Comparison of ENCODE assay signal across 1 cellular context in genomic region chr19:46288896-46289588, GRCh38.
TF ChIP-seq lines count a peak whose summit lies in the region.

No MANE protein-coding gene starts in this region.

TF ChIP-seq in HepG2, 621 proteins besides CTCF, POLR2A, EP300 and RAD21:
- peak; percentile 15; the same call in 1 of the 2 replicates for TF ChIP-seq FOSL2 (CRISPR knock-in tag; IDR thresholded peaks at IDR 0.05)
- no peak for TF ChIP-seq ZBTB8A (CRISPR knock-in tag; IDR thresholded peaks at IDR 0.05; ENCODE audit: borderline replicate concordance, low read depth)
- peak; percentile 47; the same call in 1 of the 2 replicates for TF ChIP-seq USF2 (IDR thresholded peaks at IDR 0.05; ENCODE audit: low read depth, low read length)
- no peak for TF ChIP-seq USF2 (CRISPR knock-in tag; IDR thresholded peaks at IDR 0.05; ENCODE audit: borderline replicate concordance)
- no peak for TF ChIP-seq ZNF432 (CRISPR knock-in tag; IDR thresholded peaks at IDR 0.05; ENCODE audit: borderline replicate concordance)
- TF ChIP-seq, protein P1, sequence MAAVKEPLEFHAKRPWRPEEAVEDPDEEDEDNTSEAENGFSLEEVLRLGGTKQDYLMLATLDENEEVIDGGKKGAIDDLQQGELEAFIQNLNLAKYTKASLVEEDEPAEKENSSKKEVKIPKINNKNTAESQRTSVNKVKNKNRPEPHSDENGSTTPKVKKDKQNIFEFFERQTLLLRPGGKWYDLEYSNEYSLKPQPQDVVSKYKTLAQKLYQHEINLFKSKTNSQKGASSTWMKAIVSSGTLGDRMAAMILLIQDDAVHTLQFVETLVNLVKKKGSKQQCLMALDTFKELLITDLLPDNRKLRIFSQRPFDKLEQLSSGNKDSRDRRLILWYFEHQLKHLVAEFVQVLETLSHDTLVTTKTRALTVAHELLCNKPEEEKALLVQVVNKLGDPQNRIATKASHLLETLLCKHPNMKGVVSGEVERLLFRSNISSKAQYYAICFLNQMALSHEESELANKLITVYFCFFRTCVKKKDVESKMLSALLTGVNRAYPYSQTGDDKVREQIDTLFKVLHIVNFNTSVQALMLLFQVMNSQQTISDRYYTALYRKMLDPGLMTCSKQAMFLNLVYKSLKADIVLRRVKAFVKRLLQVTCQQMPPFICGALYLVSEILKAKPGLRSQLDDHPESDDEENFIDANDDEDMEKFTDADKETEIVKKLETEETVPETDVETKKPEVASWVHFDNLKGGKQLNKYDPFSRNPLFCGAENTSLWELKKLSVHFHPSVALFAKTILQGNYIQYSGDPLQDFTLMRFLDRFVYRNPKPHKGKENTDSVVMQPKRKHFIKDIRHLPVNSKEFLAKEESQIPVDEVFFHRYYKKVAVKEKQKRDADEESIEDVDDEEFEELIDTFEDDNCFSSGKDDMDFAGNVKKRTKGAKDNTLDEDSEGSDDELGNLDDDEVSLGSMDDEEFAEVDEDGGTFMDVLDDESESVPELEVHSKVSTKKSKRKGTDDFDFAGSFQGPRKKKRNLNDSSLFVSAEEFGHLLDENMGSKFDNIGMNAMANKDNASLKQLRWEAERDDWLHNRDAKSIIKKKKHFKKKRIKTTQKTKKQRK (IDR thresholded peaks at IDR 0.05; ENCODE audit: low read length), result no peak
- no peak for TF ChIP-seq ZNF556 (CRISPR knock-in tag; IDR thresholded peaks at IDR 0.05; ENCODE audit: borderline replicate concordance)
- peak; percentile 44; the same call in 1 of the 2 replicates for TF ChIP-seq RAD51 (IDR thresholded peaks at IDR 0.05; ENCODE audit: borderline replicate concordance)
